16 cellular contexts compared by ENCODE assay signal in the genomic region with DNA sequence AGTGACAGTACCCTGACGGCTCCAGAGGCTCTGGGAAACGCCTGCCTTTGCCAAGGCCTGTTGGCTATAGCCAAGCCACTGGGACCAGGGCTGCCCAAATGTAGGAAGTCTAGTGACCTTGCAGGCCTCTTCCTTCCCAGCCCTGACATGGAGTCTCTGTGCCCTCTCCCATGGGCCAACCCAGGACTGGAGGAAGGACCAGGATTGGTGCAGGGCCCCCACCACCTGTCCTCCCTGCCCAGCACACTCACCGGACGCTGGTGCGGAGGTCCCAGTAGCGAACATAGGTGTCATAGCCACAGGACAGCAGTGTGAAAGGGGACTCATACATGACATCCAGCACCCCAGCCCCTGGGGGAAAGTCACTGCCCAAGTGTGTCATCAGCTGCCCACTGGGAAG.
"Had no signal": no experiment of that assay in that cellular context is flagged by ENCODE, and none has a peak within 500 bp of the region (broad histone marks: within the 10 kb centered on the region; RNA-seq: fewer than 3 reads in every experiment).

No MANE protein-coding gene starts in this region.

- FAIRE-seq: astrocyte, small intestine, TTC549 had no signal

- H3K27me3 ChIP-seq: gastroesophageal sphincter, transverse colon had no signal

- ATAC-seq: gastroesophageal sphincter had no signal

- H2AFZ ChIP-seq: parathyroid adenoma had no signal

- DNase-seq: activated CD4-positive, CD25-positive, alpha-beta regulatory T cell; activated CD8-positive, alpha-beta memory T cell treated with anti-CD3 and anti-CD28 coated beads, Interleukin-2, amount 50 U/mL, for 48 hours; caudate nucleus; effector CD8-positive, alpha-beta T cell; islet precursor cell; retina; SHP77; small intestine; substantia nigra; transverse colon had no signal

- H3K9me3 Mint-ChIP-seq: activated T-helper 2 cell treated with anti-CD3 and anti-CD28 coated beads, Interferon-gamma antibody, Interleukin-2, Interleukin-4, amounts not matched to agents 10 μg/mL and 5 μg/mL and 100 μg/mL, durations not matched to agents 14 hours and 24 hours and 36 hours had no signal

- H3K27ac ChIP-seq: coronary artery, gastroesophageal sphincter, parathyroid adenoma, transverse colon had no signal

- H3K4me3 ChIP-seq: coronary artery, gastroesophageal sphincter, transverse colon had no signal

- H3K4me1 ChIP-seq: gastroesophageal sphincter, transverse colon had no signal

- H3K9ac ChIP-seq: parathyroid adenoma had no signal

- H3K9me3 ChIP-seq: gastroesophageal sphincter, transverse colon had no signal
